In genomic region chr19:2841858-2842574, GRCh38 we compare ENCODE assay signal across 8 cellular contexts. TPM values are rescaled to one million over a fixed set of nuclear protein-coding genes. Genes with fewer than 3 reads are reported as not detected.
DNase-seq lines count a peak whose midpoint lies in the region; ATAC-seq and TF ChIP-seq lines count a peak whose summit lies in the region.

No MANE protein-coding gene starts in this region.

- H4K20me1 ChIP-seq in MM.1S (ENCODE audit: insufficient read depth, low read length): no peaks in the 10 kb centered on the region

- H3K4me3 Mint-ChIP-seq in activated CD4-positive, alpha-beta T cell treated with anti-CD3 and anti-CD28 coated beads, Interleukin-2, amount 10 ng/mL, durations not matched to agents 7 days and 5 days: peak overlapping the region; percentile 70
- peak overlapping the region; percentile 64 to 71 for H3K4me3 Mint-ChIP-seq in effector memory CD8-positive, alpha-beta T cell
- peak overlapping the region; percentile 84 to 93 (median 93) for H3K4me3 Mint-ChIP-seq in nephron

- H2AFZ ChIP-seq in MM.1S (ENCODE audit: low read length): peak overlapping the region; percentile 20; the same call in 1 of the 2 replicates

- peaks cover 7% of the 10 kb centered on the region; the same call in 1 of the 2 replicates for H3F3A ChIP-seq in MM.1S (ENCODE audit: insufficient read depth, low read length)

- H3K9ac ChIP-seq in MM.1S (ENCODE audit: low read length): no peak overlapping the region; the same call in 1 of the 2 replicates

- no peaks in the 10 kb centered on the region for H3K9me3 ChIP-seq in MM.1S (replicated peaks; ENCODE audit: insufficient read depth, low read length)

- H3K27ac ChIP-seq in MM.1S (ENCODE audit: low read length): no peak overlapping the region

- H3K9me2 ChIP-seq in MM.1S (replicated peaks; ENCODE audit: insufficient read depth, low read length): no peaks in the 10 kb centered on the region

- CTCF ChIA-PET in activated CD4-positive, alpha-beta T cell treated with anti-CD3 and anti-CD28 coated beads, Interleukin-2, amount 10 ng/mL, durations not matched to agents 7 days and 5 days (lab: Charles Lee): interaction anchor here (1.1 to 1.5 kb wide), 7 partner anchors 9 to 59 kb away, joined by 3 to 8 read pairs (median 5); partner anchors contain the start of gene ZNF57

- H3K27me3 Mint-ChIP-seq in activated CD4-positive, alpha-beta T cell treated with anti-CD3 and anti-CD28 coated beads, Interleukin-2, amount 10 ng/mL, durations not matched to agents 7 days and 5 days: peaks cover 5% of the 10 kb centered on the region
- H3K27me3 Mint-ChIP-seq in effector memory CD8-positive, alpha-beta T cell: no peaks in the 10 kb centered on the region
- H3K27me3 Mint-ChIP-seq in nephron (ENCODE audit: low read depth): no peaks in the 10 kb centered on the region

- H3K4me1 Mint-ChIP-seq in activated CD4-positive, alpha-beta T cell treated with anti-CD3 and anti-CD28 coated beads, Interleukin-2, amount 10 ng/mL, durations not matched to agents 7 days and 5 days: peaks cover 7% of the 10 kb centered on the region
- H3K4me1 Mint-ChIP-seq in effector memory CD8-positive, alpha-beta T cell (ENCODE audit: low read depth in 2 of 2): peaks cover 11 to 16% of the 10 kb centered on the region in 2 donors
- H3K4me1 Mint-ChIP-seq in nephron: peaks cover 23% of the 10 kb centered on the region

- H3K79me2 ChIP-seq in MM.1S (ENCODE audit: low read length): no peaks in the 10 kb centered on the region

- no peak for TF ChIP-seq CTCF in MM.1S (IDR thresholded peaks at IDR 0.05; ENCODE audit: low read length)
- TF ChIP-seq CTCF in nephron (IDR thresholded peaks at IDR 0.05; ENCODE audit: unreplicated experiment in 3 of 3): no peak

- peak overlapping the region; percentile 72 for H3K4me2 ChIP-seq in MM.1S (ENCODE audit: low read depth, low read length)

- no peak overlapping the region for H3K27ac Mint-ChIP-seq in activated CD4-positive, alpha-beta T cell treated with anti-CD3 and anti-CD28 coated beads, Interleukin-2, amount 10 ng/mL, durations not matched to agents 7 days and 5 days
- peak overlapping the region in 1 of 2 donors; percentile 49 for H3K27ac Mint-ChIP-seq in effector memory CD8-positive, alpha-beta T cell
- H3K27ac Mint-ChIP-seq in nephron: peak overlapping the region; percentile 21 to 74 (median 73)

- peak overlapping the region; percentile 82 for H3K4me3 ChIP-seq in MM.1S (ENCODE audit: low read length)

- H3K36me3 Mint-ChIP-seq in activated CD4-positive, alpha-beta T cell treated with anti-CD3 and anti-CD28 coated beads, Interleukin-2, amount 10 ng/mL, durations not matched to agents 7 days and 5 days (ENCODE audit: low read depth): peaks cover 12% of the 10 kb centered on the region
- H3K36me3 Mint-ChIP-seq in effector memory CD8-positive, alpha-beta T cell (ENCODE audit: insufficient read depth): peaks cover 9% of the 10 kb centered on the region
- peaks cover 74% of the 10 kb centered on the region for H3K36me3 Mint-ChIP-seq in nephron (ENCODE audit: low read depth)

- no peak for DNase-seq in activated CD4-positive, alpha-beta T cell treated with anti-CD3 and anti-CD28 coated beads, Interleukin-2, amount 10 ng/mL, durations not matched to agents 7 days and 5 days
- DNase-seq in activated CD4-positive, alpha-beta T cell treated with anti-CD3 and anti-CD28 coated beads, Interleukin-2, amount 50 U/mL, for 4 hours: no peak
- DNase-seq in MM.1S (no peak), islet precursor cell (no peak), COLO829 (ENCODE audit: low spot score) (no peak), NCI-H2029 (lab: John Stamatoyannopoulos, UW) (no peak)
- no peak for DNase-seq in effector memory CD8-positive, alpha-beta T cell

- ATAC-seq in effector memory CD8-positive, alpha-beta T cell (replicated peaks): no peak

- H3K9me3 Mint-ChIP-seq in activated CD4-positive, alpha-beta T cell treated with anti-CD3 and anti-CD28 coated beads, Interleukin-2, amount 10 ng/mL, durations not matched to agents 7 days and 5 days: peaks cover 23% of the 10 kb centered on the region
- no peaks in the 10 kb centered on the region for H3K9me3 Mint-ChIP-seq in effector memory CD8-positive, alpha-beta T cell
- H3K9me3 Mint-ChIP-seq in nephron: peaks cover 25% of the 10 kb centered on the region

- 0 out of 2 replicates have a peak, but pooled peaks cover 3% of the 10 kb centered on the region for H3K4me1 ChIP-seq in MM.1S (ENCODE audit: low read length)

- H3K27me3 ChIP-seq in MM.1S (replicated peaks; ENCODE audit: insufficient read depth, low read length): peaks cover 8% of the 10 kb centered on the region; the same call in 1 of the 2 replicates

- POLR2A ChIA-PET in activated CD4-positive, alpha-beta T cell treated with anti-CD3 and anti-CD28 coated beads, Interleukin-2, amount 10 ng/mL, durations not matched to agents 7 days and 5 days (lab: Charles Lee): no interaction called here

- no peaks in the 10 kb centered on the region for H3K36me3 ChIP-seq in MM.1S (replicated peaks; ENCODE audit: insufficient read depth, low read length)

RNA-seq across cellular contexts. Expression of gene ZNF555, which starts 0.7 kb away (rescaled TPM):
- 1 to 10 TPM; 2.2 to 3.2 TPM for total RNA-seq in activated CD4-positive, alpha-beta T cell treated with anti-CD3 and anti-CD28 coated beads, Interleukin-2, amount 10 ng/mL, durations not matched to agents 7 days and 5 days

RNA-seq across cellular contexts. Expression of gene ZNF554, which starts 22.3 kb away (rescaled TPM):
- total RNA-seq in activated CD4-positive, alpha-beta T cell treated with anti-CD3 and anti-CD28 coated beads, Interleukin-2, amount 10 ng/mL, durations not matched to agents 7 days and 5 days: 1 to 10 TPM; 4.1 to 4.6 TPM

RNA-seq across cellular contexts. Expression of gene ZNF556, which starts 25.1 kb away (rescaled TPM):
- total RNA-seq in activated CD4-positive, alpha-beta T cell treated with anti-CD3 and anti-CD28 coated beads, Interleukin-2, amount 10 ng/mL, durations not matched to agents 7 days and 5 days: not detected

RNA-seq across cellular contexts. Expression of gene THOP1, which starts 56.7 kb away (rescaled TPM):
- total RNA-seq in activated CD4-positive, alpha-beta T cell treated with anti-CD3 and anti-CD28 coated beads, Interleukin-2, amount 10 ng/mL, durations not matched to agents 7 days and 5 days: 10 to 100 TPM; 84.2 to 97.1 TPM

RNA-seq across cellular contexts. Expression of gene ZNF57, which starts 58.7 kb away (rescaled TPM):
- 1 to 10 TPM; 4.4 to 4.9 TPM for total RNA-seq in activated CD4-positive, alpha-beta T cell treated with anti-CD3 and anti-CD28 coated beads, Interleukin-2, amount 10 ng/mL, durations not matched to agents 7 days and 5 days
